Comparison of ENCODE assay signal across 17 cellular contexts in the genomic region with DNA sequence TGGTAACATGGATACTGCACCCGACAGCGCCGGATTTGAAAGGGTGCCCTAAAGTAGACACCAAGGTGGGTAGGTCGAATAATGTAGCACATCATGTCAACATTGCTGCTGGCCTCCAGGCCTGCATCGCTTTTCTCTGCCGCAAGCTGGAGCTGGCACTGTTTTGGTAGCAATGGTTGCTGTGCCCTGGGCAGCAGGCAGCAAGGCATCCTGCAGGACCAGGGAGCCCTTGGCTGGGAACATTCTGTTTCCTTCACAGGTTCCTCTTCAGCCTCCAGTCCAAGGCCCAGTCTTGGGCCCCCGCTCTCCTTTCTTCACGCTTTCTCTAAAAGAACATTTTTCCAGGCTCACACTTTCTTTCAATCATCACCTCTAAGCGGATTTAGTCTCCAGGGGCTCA.
DNase-seq lines count a peak whose midpoint lies in the region; TF ChIP-seq lines count a peak whose summit lies in the region.
"Had no signal": no experiment of that assay in that cellular context is flagged by ENCODE, and none has a peak within 500 bp of the region (broad histone marks: within the 10 kb centered on the region; RNA-seq: fewer than 3 reads in every experiment).

No MANE protein-coding gene starts in this region.

- H3K4me1 ChIP-seq in BLaER1 (peaks cover 57% of the 10 kb centered on the region), Loucy (ENCODE audit: insufficient read depth, low read length, poor library complexity, severe bottlenecking) (peaks cover 55% of the 10 kb centered on the region), neural progenitor cell (peaks cover 36% of the 10 kb centered on the region)
- H3K4me1 ChIP-seq: breast epithelium had no signal

- H2AFZ ChIP-seq in Loucy (ENCODE audit: low read length) = 0 out of 2 replicates have a peak overlapping the region, but pooled peaks have one; percentile 24
- no peak overlapping the region for H2AFZ ChIP-seq in neural progenitor cell (replicated peaks)

- no peak overlapping the region for H3K27ac ChIP-seq in BLaER1
- H3K27ac ChIP-seq in neural progenitor cell = no peak overlapping the region
- H3K27ac ChIP-seq: breast epithelium, SJCRH30 had no signal

- H3K27ac Mint-ChIP-seq in neural progenitor cell = peak overlapping the region; percentile 70
- H3K27ac Mint-ChIP-seq: activated naive CD8-positive, alpha-beta T cell treated with anti-CD3 and anti-CD28 coated beads for 36 hours; T-helper 2 cell treated with Interferon-gamma antibody and Interleukin-4, amounts not matched to agents 5 μg/mL and 100 μg/mL, for 36 hours had no signal

- H3K27me3 ChIP-seq in BLaER1 (no peaks in the 10 kb centered on the region), Loucy (ENCODE audit: insufficient read depth, low read length, poor library complexity, severe bottlenecking) (no peaks in the 10 kb centered on the region), neural progenitor cell (no peaks in the 10 kb centered on the region)
- H3K27me3 ChIP-seq: breast epithelium, dorsolateral prefrontal cortex, SJCRH30 had no signal

- peaks cover 8% of the 10 kb centered on the region for H3K27me3 Mint-ChIP-seq in neural progenitor cell (ENCODE audit: insufficient read depth, low read depth)
- H3K27me3 Mint-ChIP-seq: activated naive CD8-positive, alpha-beta T cell treated with anti-CD3 and anti-CD28 coated beads for 36 hours had no signal

- no peak for TF ChIP-seq CTCF in Loucy (conservative IDR thresholded peaks at IDR 0.05; ENCODE audit: low read length)
- no peak for TF ChIP-seq CTCF in neural progenitor cell (IDR thresholded peaks at IDR 0.05)

- H3K4me3 Mint-ChIP-seq in neural progenitor cell = no peak overlapping the region
- H3K4me3 Mint-ChIP-seq: activated naive CD8-positive, alpha-beta T cell treated with anti-CD3 and anti-CD28 coated beads for 36 hours; T-helper 2 cell treated with Interferon-gamma antibody and Interleukin-4, amounts not matched to agents 5 μg/mL and 100 μg/mL, for 36 hours had no signal

- H3K4me1 Mint-ChIP-seq in neural progenitor cell = peaks cover 59% of the 10 kb centered on the region

- no peaks in the 10 kb centered on the region for H3K36me3 ChIP-seq in BLaER1
- no peaks in the 10 kb centered on the region for H3K36me3 ChIP-seq in Loucy (ENCODE audit: insufficient read depth, low read length)
- H3K36me3 ChIP-seq in neural progenitor cell = no peaks in the 10 kb centered on the region
- H3K36me3 ChIP-seq: breast epithelium, SJCRH30 had no signal

- peak overlapping the region; percentile 13; the same call in 1 of the 2 replicates for H3K4me2 ChIP-seq in BLaER1
- no peak overlapping the region for H3K4me2 ChIP-seq in Loucy (ENCODE audit: low read depth, low read length, poor library complexity, severe bottlenecking)
- peak overlapping the region; percentile 26 for H3K4me2 ChIP-seq in neural progenitor cell

- H3F3A ChIP-seq in Loucy (ENCODE audit: low read depth) = no peaks in the 10 kb centered on the region; the same call in 1 of the 2 replicates
- peaks cover 26% of the 10 kb centered on the region for H3F3A ChIP-seq in neural progenitor cell (ENCODE audit: low read depth)

- H4K20me1 ChIP-seq in BLaER1 (no peaks in the 10 kb centered on the region), Loucy (ENCODE audit: insufficient read depth, low read length, poor library complexity, severe bottlenecking) (no peaks in the 10 kb centered on the region), neural progenitor cell (ENCODE audit: low read depth) (no peaks in the 10 kb centered on the region)

- DNase-seq in globus pallidus (ENCODE audit: low spot score) (peak; percentile 26), neural progenitor cell (ENCODE audit: low spot score) (no peak), retina (no peak), SHP77 treated with DMSO at 0.1 percent for 48 hours (lab: John Stamatoyannopoulos, UW) (no peak)
- DNase-seq in effector CD8-positive, alpha-beta T cell (lab: John Stamatoyannopoulos, UW) = no peak
- DNase-seq in activated naive CD4-positive, alpha-beta T cell treated with Interleukin-2 at 50 U/mL for 16 hours = no peak
- DNase-seq: activated CD4-positive, alpha-beta T cell treated with anti-CD3 and anti-CD28 coated beads, Interleukin-2, amount 50 U/mL, for 1 hour; activated naive CD8-positive, alpha-beta T cell treated with anti-CD3 and anti-CD28 coated beads for 36 hours; NCI-H1694; NCI-H446 treated with DMSO at 0.1 percent for 48 hours; occipital lobe; SJCRH30 had no signal

- no peak overlapping the region for H3K9ac ChIP-seq in BLaER1
- H3K9ac ChIP-seq in Loucy (ENCODE audit: low read depth, low read length, poor library complexity, severe bottlenecking) = no peak overlapping the region
- H3K9ac ChIP-seq in neural progenitor cell = no peak overlapping the region

- H3K9me3 ChIP-seq in BLaER1 (peaks cover 5% of the 10 kb centered on the region; the same call in 1 of the 2 replicates), Loucy (ENCODE audit: insufficient read depth, low read depth, low read length) (no peaks in the 10 kb centered on the region), neural progenitor cell (ENCODE audit: low read depth) (no peaks in the 10 kb centered on the region)
- H3K9me3 ChIP-seq: breast epithelium, SJCRH30 had no signal

- no peaks in the 10 kb centered on the region for H3K36me3 Mint-ChIP-seq in neural progenitor cell

- H3K79me2 ChIP-seq in Loucy (ENCODE audit: insufficient read depth, low read length) (no peaks in the 10 kb centered on the region), neural progenitor cell (ENCODE audit: low read depth) (no peaks in the 10 kb centered on the region)

- H3K4me3 ChIP-seq in BLaER1 (no peak overlapping the region), Loucy (ENCODE audit: low read length, poor library complexity, severe bottlenecking) (no peak overlapping the region), neural progenitor cell (no peak overlapping the region)
- H3K4me3 ChIP-seq: breast epithelium, dorsolateral prefrontal cortex, SJCRH30 had no signal

- H3K9me3 Mint-ChIP-seq in neural progenitor cell = peaks cover 2% of the 10 kb centered on the region
- H3K9me3 Mint-ChIP-seq: T-helper 2 cell treated with Interferon-gamma antibody and Interleukin-4, amounts not matched to agents 5 μg/mL and 100 μg/mL, for 36 hours had no signal

- H3K9me2 ChIP-seq in Loucy (replicated peaks; ENCODE audit: low read depth, low read length) = no peaks in the 10 kb centered on the region
